Comparison of ENCODE assay signal across 14 cellular contexts in the genomic region with DNA sequence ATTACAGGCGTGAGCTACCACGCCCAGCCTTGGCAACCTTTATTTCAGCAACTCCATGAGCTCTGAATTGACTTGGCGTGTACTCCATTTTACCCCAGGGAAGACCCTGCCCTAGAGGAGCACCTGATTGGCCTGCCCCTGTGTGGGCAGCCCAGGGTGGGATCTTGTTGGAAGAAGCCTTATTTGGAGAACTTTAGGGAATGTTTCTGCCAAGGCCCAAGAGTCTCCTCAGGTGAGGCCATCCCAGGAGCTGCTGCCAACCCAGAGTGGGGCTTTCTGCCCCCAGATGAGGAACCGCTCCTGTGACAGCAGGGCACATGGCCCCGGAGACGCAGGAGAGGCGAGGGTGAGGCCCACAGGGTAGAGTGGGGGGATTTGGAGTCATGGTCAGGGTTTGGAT. TPM values are rescaled to one million over a fixed set of nuclear protein-coding genes. Genes with fewer than 3 reads are reported as not detected.
DNase-seq lines count a peak whose midpoint lies in the region; ATAC-seq lines count a peak whose summit lies in the region.
"Had no signal": no experiment of that assay in that cellular context is flagged by ENCODE, and none has a peak within 500 bp of the region (broad histone marks: within the 10 kb centered on the region; RNA-seq: fewer than 3 reads in every experiment).

No MANE protein-coding gene starts in this region.

- DNase-seq in left ventricle myocardium superior (peak; percentile 10), Right ventricle myocardium superior (no peak), left colon (no peak), sciatic nerve (ENCODE audit: low spot score) (peak; percentile 42), DMS53 (lab: John Stamatoyannopoulos, UW) (no peak), A172 (ENCODE audit: low spot score) (no peak)
- DNase-seq in activated CD4-positive, alpha-beta T cell treated with anti-CD3 and anti-CD28 coated beads, Interleukin-2, amount 50 U/mL, for 48 hours = no peak
- DNase-seq: AML-193; CD4-positive, alpha-beta T cell; DMS153; DMS79 treated with DMSO at 0.1 percent for 48 hours; H9 had no signal

- intact Hi-C loops in left ventricle myocardium superior (cut with micrococcal nuclease) (no loop called here), Right ventricle myocardium superior (cut with DNase I) (no loop called here), left colon (cut with DNase I, micrococcal nuclease) (no loop called here), sciatic nerve (cut with DNase I) (no loop called here)

- ATAC-seq in left ventricle myocardium superior (no peak), Right ventricle myocardium superior (ENCODE audit: poor library complexity) (no peak), left colon (peak; percentile 16), sciatic nerve (no peak)
- ATAC-seq: A549, GM12878 had no signal

RNA-seq across cellular contexts. Expression of a gene that starts 42.0 kb away (rescaled TPM):
- not detected for total RNA-seq in left ventricle myocardium superior
- 0.08 TPM for total RNA-seq in Right ventricle myocardium superior
- total RNA-seq in left colon = 1 to 10 TPM; 1.1 to 1.5 TPM
- 0.62 TPM for total RNA-seq in sciatic nerve
- 0.14 TPM in 1 of 2 replicates, not detected in the other for total RNA-seq in A172 (2014; rRNA removed; shearing (Covaris generic))
- total RNA-seq: CD4-positive, alpha-beta T cell; GM12878 had no signal

Comparison
In these comparisons a context has a peak if more than half of its experiments do, and no peak if none do; other contexts are left out.
1. DNase-seq: peak in left ventricle myocardium superior (single experiment) and sciatic nerve (single experiment); none in Right ventricle myocardium superior (single experiment), left colon (0 of 2), DMS53 (single experiment), activated CD4-positive, alpha-beta T cell treated with anti-CD3 and anti-CD28 coated beads, Interleukin-2, amount 50 U/mL, for 48 hours (0 of 2) and A172 (single experiment).